Comparison of ENCODE assay signal across 24 cellular contexts in the genomic region with DNA sequence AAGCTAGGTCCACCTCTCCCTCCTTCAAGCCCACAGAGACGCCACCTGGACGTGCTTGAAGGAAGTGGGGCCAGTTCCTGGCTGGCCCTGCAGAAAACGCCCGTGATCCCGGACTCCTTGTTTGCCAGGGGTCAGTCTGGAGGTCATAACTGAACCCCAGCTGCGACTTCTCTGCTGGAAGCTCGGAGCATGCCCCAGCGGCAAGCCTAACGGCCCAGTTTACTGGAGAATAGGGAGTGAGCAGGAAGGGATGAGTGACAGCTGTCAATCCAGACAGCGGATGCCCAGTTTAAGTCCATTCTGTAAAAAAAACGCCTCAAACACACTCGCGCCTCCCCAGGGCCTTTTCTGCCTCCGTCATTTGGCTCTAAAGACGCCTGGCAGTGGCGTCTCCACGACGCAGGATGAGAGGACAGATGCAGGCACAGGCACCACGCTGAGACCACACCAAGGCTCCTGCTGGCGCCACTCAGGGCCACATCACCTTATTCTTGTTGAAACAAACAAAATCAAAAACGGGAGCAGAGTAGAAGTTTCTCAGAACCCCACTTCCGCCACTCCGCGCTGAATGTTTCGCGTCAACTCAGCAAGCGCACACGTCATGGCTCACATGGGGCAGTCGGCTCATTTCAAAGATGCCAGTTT. TPM values are rescaled to one million over a fixed set of nuclear protein-coding genes. Genes with fewer than 3 reads are reported as not detected.
DNase-seq lines count a peak whose midpoint lies in the region; ATAC-seq and TF ChIP-seq lines count a peak whose summit lies in the region.
"Had no signal": no experiment of that assay in that cellular context is flagged by ENCODE, and none has a peak within 500 bp of the region (broad histone marks: within the 10 kb centered on the region; RNA-seq: fewer than 3 reads in every experiment).

No MANE protein-coding gene starts in this region.

- CTCF ChIA-PET in RWPE1 (lab: Yijun Ruan, JAX) = interaction anchor here (0.7 kb wide), 1 partner anchor 150 kb away, joined by 4 read pairs; no protein-coding TSS in a partner anchor

- no peaks in the 10 kb centered on the region for H3K9me3 ChIP-seq in right atrium auricular region
- H3K9me3 ChIP-seq: upper lobe of left lung had no signal

- no peak overlapping the region for H3K4me3 Mint-ChIP-seq in stimulated activated naive B cell treated with anti-CD40 and anti-IgM and Interleukin-4, amounts not matched to agents 10 μg/mL and 1 μg/mL and 100 μg/mL, for 72 hours
- H3K4me3 Mint-ChIP-seq: activated CD4-positive, alpha-beta memory T cell treated with anti-CD3 and anti-CD28 coated beads for 36 hours had no signal

- H3K27ac ChIP-seq in right atrium auricular region (no peak overlapping the region), RWPE1 (peak overlapping the region; percentile 9)
- H3K27ac ChIP-seq: GM23248, upper lobe of left lung had no signal

- no peaks in the 10 kb centered on the region for H3K27me3 ChIP-seq in right atrium auricular region
- H3K27me3 ChIP-seq: upper lobe of left lung had no signal

- peaks cover 2 to 4% of the 10 kb centered on the region in 2 donors for H3K9me3 Mint-ChIP-seq in stimulated activated naive B cell treated with anti-CD40 and anti-IgM and Interleukin-4, amounts not matched to agents 10 μg/mL and 1 μg/mL and 100 μg/mL, for 72 hours

- TF ChIP-seq CTCF in right atrium auricular region (IDR thresholded peaks at IDR 0.05) (no peak), RWPE1 (conservative IDR thresholded peaks at IDR 0.05; ENCODE audit: low read depth) (no peak)

- intact Hi-C loops in left ventricle myocardium superior (cut with micrococcal nuclease) = no loop called here

- peak overlapping the region; percentile 31 for H3K27ac Mint-ChIP-seq in stimulated activated naive B cell treated with anti-CD40 and anti-IgM and Interleukin-4, amounts not matched to agents 10 μg/mL and 1 μg/mL and 100 μg/mL, for 72 hours
- H3K27ac Mint-ChIP-seq: activated CD4-positive, alpha-beta memory T cell treated with anti-CD3 and anti-CD28 coated beads for 36 hours had no signal

- DNase-seq in left ventricle myocardium superior (peak; percentile 26), right atrium auricular region (ENCODE audit: low spot score) (no peak), RWPE1 (ENCODE audit: low spot score) (no peak), left lobe of liver (ENCODE audit: low spot score) (peak; percentile 19), Kasumi-1 (lab: John Stamatoyannopoulos, UW) (no peak), T-helper 1 cell (no peak)
- no peak for DNase-seq in stimulated activated naive B cell treated with anti-CD40 and anti-IgM and Interleukin-4, amounts not matched to agents 10 μg/mL and 1 μg/mL and 100 μg/mL, for 72 hours
- DNase-seq: activated CD4-positive, alpha-beta memory T cell treated with anti-CD3 and anti-CD28 coated beads for 36 hours; amniotic stem cell; dermis blood vessel endothelial cell; DMS79; GM23248; MM.1S; NCI-H1436 treated with DMSO at 0.1 percent for 48 hours; NCI-H2227 treated with DMSO at 0.1 percent for 48 hours; NCI-H774; OCI-M1; SIG-M5; small intestine; stimulated activated CD4-positive, alpha-beta T cell treated with anti-CD3 and anti-CD28 coated beads, Interleukin-2, amount 100 ng/mL, for 48 hours had no signal

- no peak for ATAC-seq in left ventricle myocardium superior
- no peak for ATAC-seq in left lobe of liver
- ATAC-seq in stimulated activated naive B cell treated with anti-CD40 and anti-IgM and Interleukin-4, amounts not matched to agents 10 μg/mL and 1 μg/mL and 100 μg/mL, for 72 hours (replicated peaks) = no peak
- no peak for ATAC-seq in HG02885 (IDR thresholded peaks at IDR 0.05; ENCODE audit: poor library complexity, unreplicated experiment)
- ATAC-seq: GM12878 had no signal

- peaks cover 30 to 38% of the 10 kb centered on the region in 2 donors for H3K36me3 Mint-ChIP-seq in stimulated activated naive B cell treated with anti-CD40 and anti-IgM and Interleukin-4, amounts not matched to agents 10 μg/mL and 1 μg/mL and 100 μg/mL, for 72 hours

- H3K4me1 ChIP-seq in right atrium auricular region = peaks cover 0 to 13% of the 10 kb centered on the region in 2 donors

- H3K4me3 ChIP-seq in right atrium auricular region = no peak overlapping the region
- H3K4me3 ChIP-seq: GM12878, GM23248, upper lobe of left lung had no signal

- H3K36me3 ChIP-seq in right atrium auricular region = no peaks in the 10 kb centered on the region

- POLR2A ChIA-PET in RWPE1 (lab: Yijun Ruan, JAX; ENCODE audit: low non-redundant PET) = no interaction called here

- no peaks in the 10 kb centered on the region for H3K27me3 Mint-ChIP-seq in stimulated activated naive B cell treated with anti-CD40 and anti-IgM and Interleukin-4, amounts not matched to agents 10 μg/mL and 1 μg/mL and 100 μg/mL, for 72 hours
- H3K27me3 Mint-ChIP-seq: activated CD4-positive, alpha-beta memory T cell treated with anti-CD3 and anti-CD28 coated beads for 36 hours; progenitor cell of endocrine pancreas had no signal

- peaks cover 15 to 34% of the 10 kb centered on the region in 2 donors for H3K4me1 Mint-ChIP-seq in stimulated activated naive B cell treated with anti-CD40 and anti-IgM and Interleukin-4, amounts not matched to agents 10 μg/mL and 1 μg/mL and 100 μg/mL, for 72 hours

RNA-seq across cellular contexts. Expression of a gene that starts 57.6 kb away (rescaled TPM):
- 12.3 TPM for total RNA-seq in left ventricle myocardium superior
- total RNA-seq in right atrium auricular region = 10 to 100 TPM; 10.2 to 13.2 TPM
- 4.5 TPM for total RNA-seq in left lobe of liver

Comparison
In these comparisons a context has a peak if more than half of its experiments do, and no peak if none do; other contexts are left out.
1. DNase-seq: peak in left ventricle myocardium superior (single experiment) and left lobe of liver (single experiment); none in right atrium auricular region (single experiment), RWPE1 (single experiment), stimulated activated naive B cell treated with anti-CD40 and anti-IgM and Interleukin-4, amounts not matched to agents 10 μg/mL and 1 μg/mL and 100 μg/mL, for 72 hours (single experiment), Kasumi-1 (0 of 2) and T-helper 1 cell (0 of 5).